ENCODE assay signal across 16 cellular contexts in genomic region chr2:198063242-198063641, GRCh38.
DNase-seq lines count a peak whose midpoint lies in the region; ATAC-seq lines count a peak whose summit lies in the region.
"Had no signal": no experiment of that assay in that cellular context is flagged by ENCODE, and none has a peak within 500 bp of the region (broad histone marks: within the 10 kb centered on the region; RNA-seq: fewer than 3 reads in every experiment).

No MANE protein-coding gene starts in this region.

- peak in 1 of 2 donors; percentile 63 for ATAC-seq in activated T-cell treated with anti-CD3 and anti-CD28 coated beads, Interleukin-2, amount 50 U/mL, for 72 hours (replicated peaks in 1 of 2)
- ATAC-seq in HG02884 (IDR thresholded peaks at IDR 0.05; ENCODE audit: unreplicated experiment): peak; percentile 82
- ATAC-seq in HG03432 (IDR thresholded peaks at IDR 0.05; ENCODE audit: unreplicated experiment): peak; percentile 89
- peak; percentile 67 for ATAC-seq in left lobe of liver
- ATAC-seq in GM18519 (IDR thresholded peaks at IDR 0.05; ENCODE audit: low FRiP score, unreplicated experiment): no peak
- ATAC-seq: A549 had no signal

- no peaks in the 10 kb centered on the region for H3K36me3 Mint-ChIP-seq in activated T-cell treated with anti-CD3 and anti-CD28 coated beads, Interleukin-2, amount 50 U/mL, for 72 hours (ENCODE audit: insufficient read depth in 2 of 2)
- H3K36me3 Mint-ChIP-seq in activated T-cell treated with anti-CD3 and anti-CD28 coated beads, Interleukin-2, amount 50 U/mL, for 24 hours (ENCODE audit: low read depth): no peaks in the 10 kb centered on the region

- peaks cover 7% of the 10 kb centered on the region for H3K4me1 Mint-ChIP-seq in activated T-cell treated with anti-CD3 and anti-CD28 coated beads, Interleukin-2, amount 50 U/mL, for 72 hours (ENCODE audit: low read depth)
- H3K4me1 Mint-ChIP-seq in activated T-cell treated with anti-CD3 and anti-CD28 coated beads, Interleukin-2, amount 50 U/mL, for 24 hours (ENCODE audit: low read depth): peaks cover 5% of the 10 kb centered on the region

- H3K4me3 Mint-ChIP-seq in activated T-cell treated with anti-CD3 and anti-CD28 coated beads, Interleukin-2, amount 50 U/mL, for 72 hours: no peak overlapping the region
- H3K4me3 Mint-ChIP-seq in activated T-cell treated with anti-CD3 and anti-CD28 coated beads, Interleukin-2, amount 50 U/mL, for 24 hours: no peak overlapping the region
- H3K4me3 Mint-ChIP-seq: H9 had no signal

- DNase-seq in activated T-cell treated with anti-CD3 and anti-CD28 coated beads, Interleukin-2, amount 50 U/mL, for 72 hours: no peak
- no peak for DNase-seq in activated T-cell treated with anti-CD3 and anti-CD28 coated beads, Interleukin-2, amount 50 U/mL, for 24 hours
- DNase-seq in left lobe of liver (ENCODE audit: low spot score): no peak
- no peak for DNase-seq in NK-92 (lab: John Stamatoyannopoulos, UW; ENCODE audit: unreplicated experiment)
- DNase-seq: BE2C; CD4-positive, alpha-beta memory T cell; COR-L47; DMS153; DMS79 treated with DMSO at 0.1 percent for 48 hours; EL; GOT3; H9 had no signal

- no peaks in the 10 kb centered on the region for H3K27me3 Mint-ChIP-seq in activated T-cell treated with anti-CD3 and anti-CD28 coated beads, Interleukin-2, amount 50 U/mL, for 72 hours (ENCODE audit: low read depth)
- no peaks in the 10 kb centered on the region for H3K27me3 Mint-ChIP-seq in activated T-cell treated with anti-CD3 and anti-CD28 coated beads, Interleukin-2, amount 50 U/mL, for 24 hours
- H3K27me3 Mint-ChIP-seq: CD4-positive, alpha-beta memory T cell had no signal

- peak overlapping the region; percentile 4 for H3K27ac Mint-ChIP-seq in activated T-cell treated with anti-CD3 and anti-CD28 coated beads, Interleukin-2, amount 50 U/mL, for 72 hours
- no peak overlapping the region for H3K27ac Mint-ChIP-seq in activated T-cell treated with anti-CD3 and anti-CD28 coated beads, Interleukin-2, amount 50 U/mL, for 24 hours
- H3K27ac Mint-ChIP-seq: CD4-positive, alpha-beta memory T cell had no signal

- H3K9me3 Mint-ChIP-seq in activated T-cell treated with anti-CD3 and anti-CD28 coated beads, Interleukin-2, amount 50 U/mL, for 72 hours: no peaks in the 10 kb centered on the region
- H3K9me3 Mint-ChIP-seq in activated T-cell treated with anti-CD3 and anti-CD28 coated beads, Interleukin-2, amount 50 U/mL, for 24 hours: no peaks in the 10 kb centered on the region
- H3K9me3 Mint-ChIP-seq: CD4-positive, alpha-beta memory T cell; H9 had no signal
